Comparison of ENCODE assay signal across 10 cellular contexts in genomic region chr1:148791490-148792161, GRCh38. TPM values are rescaled to one million over a fixed set of nuclear protein-coding genes. Genes with fewer than 3 reads are reported as not detected.
A peak's percentile ranks its signal among the peaks of the same experiment; 100 is the strongest.
DNase-seq lines count a peak whose midpoint lies in the region; ATAC-seq, FAIRE-seq and TF ChIP-seq lines count a peak whose summit lies in the region.
"Not testable (repeated sequence)": the region's sequence is repeated elsewhere in the genome, so short reads cannot be mapped to it uniquely, and the experiment has no call there.
"Had no signal": no experiment of that assay in that cellular context is flagged by ENCODE, and none has a peak within 500 bp of the region (broad histone marks: within the 10 kb centered on the region; RNA-seq: fewer than 3 reads in every experiment).

No MANE protein-coding gene starts in this region.

- not testable (repeated sequence) for DNase-seq in IMR-90; astrocyte (ENCODE audit: low read depth); left cardiac atrium; left lobe of liver (ENCODE audit: low spot score); memory B cell (ENCODE audit: low spot score in 2 of 2); psoas muscle; upper lobe of left lung

- not testable (repeated sequence) for H3K27me3 Mint-ChIP-seq in astrocyte (ENCODE audit: low read depth, unreplicated experiment); memory B cell

- not testable (repeated sequence) for H3K9me1 ChIP-seq in IMR-90 (ENCODE audit: insufficient read depth, low read length)

- WGBS in IMR-90 (ENCODE audit: extremely low coverage in 2 of 2, insufficient read length in 1 of 2), 2 experiments = no CpG with 5 or more reads among the region's 27 CpGs
- no CpG with 5 or more reads among the region's 27 CpGs for WGBS in gastroesophageal sphincter (ENCODE audit: low coverage in 1 of 2), 2 donors
- no CpG with 5 or more reads among the region's 27 CpGs for WGBS in psoas muscle, 3 donors
- WGBS in upper lobe of left lung, 2 donors = no CpG with 5 or more reads among the region's 27 CpGs

- H3K27me3 ChIP-seq in IMR-90 (ENCODE audit: control insufficient read depth, insufficient read depth, low read length); astrocyte (ENCODE audit: insufficient read depth, low read length); gastroesophageal sphincter; psoas muscle (ENCODE audit: insufficient read depth in 3 of 3, low read length in 2 of 3); upper lobe of left lung: not testable (repeated sequence)

- H2BK20ac ChIP-seq in IMR-90 (ENCODE audit: low read depth, low read length) = not testable (repeated sequence)

- POLR2A ChIA-PET in IMR-90 (lab: Charles Lee; ENCODE audit: unreplicated experiment) = not testable (repeated sequence)

- H3K14ac ChIP-seq in IMR-90 (replicated peaks; ENCODE audit: low read depth, low read length) = not testable (repeated sequence)

- not testable (repeated sequence) for H4K5ac ChIP-seq in IMR-90 (ENCODE audit: low read depth, low read length)

- H4K20me1 ChIP-seq in IMR-90 (ENCODE audit: insufficient read depth, low read length); astrocyte (ENCODE audit: insufficient read depth, low read length): not testable (repeated sequence)

- FAIRE-seq in astrocyte (lab: Jason Lieb, UNC) = peak; percentile 20

- H3K4me1 ChIP-seq in IMR-90 (ENCODE audit: control insufficient read depth, insufficient read depth, low read length); astrocyte (ENCODE audit: insufficient read depth, low read length); gastroesophageal sphincter; psoas muscle; upper lobe of left lung: not testable (repeated sequence)

- BruUV-seq in IMR-90 (replicated peaks; lab: Mats Ljungman, UMichigan) = not testable (repeated sequence)

- H3K79me2 ChIP-seq in astrocyte (ENCODE audit: insufficient read depth, low read length) = not testable (repeated sequence)

- H3K4me3 ChIP-seq in IMR-90 (ENCODE audit: insufficient read depth, low read depth, low read length); astrocyte (ENCODE audit: insufficient read depth, low read depth, low read length); gastroesophageal sphincter; psoas muscle; upper lobe of left lung: not testable (repeated sequence)

- H3K4me2 ChIP-seq in IMR-90 (ENCODE audit: low read depth, low read length); astrocyte (ENCODE audit: low read length): not testable (repeated sequence)

- dilution Hi-C loops in IMR-90 (cut with HindIII; ENCODE audit: low sequenced_read_pairs, unreplicated experiment) = not testable (repeated sequence)

- not testable (repeated sequence) for H2BK5ac ChIP-seq in IMR-90 (ENCODE audit: low read depth, low read length, poor library complexity, severe bottlenecking)

- not testable (repeated sequence) for H2AK9ac ChIP-seq in IMR-90 (replicated peaks; ENCODE audit: low read depth, low read length, poor library complexity)

- not testable (repeated sequence) for H2AK5ac ChIP-seq in IMR-90 (ENCODE audit: low read depth, low read length)

- not testable (repeated sequence) for H2AFZ ChIP-seq in IMR-90 (replicated peaks; ENCODE audit: low read length, poor library complexity); astrocyte (ENCODE audit: low read depth, low read length)

- H4K8ac ChIP-seq in IMR-90 (ENCODE audit: low read depth in 2 of 2, low read length in 2 of 2) = not testable (repeated sequence)

- not testable (repeated sequence) for TF ChIP-seq POLR2A in IMR-90 (IDR thresholded peaks at IDR 0.05; ENCODE audit: low read depth, low read length); gastroesophageal sphincter (IDR thresholded peaks at IDR 0.05); upper lobe of left lung (IDR thresholded peaks at IDR 0.05)

- H3K79me1 ChIP-seq in IMR-90 (ENCODE audit: low read depth in 1 of 2, low read length in 2 of 2) = not testable (repeated sequence)

- not testable (repeated sequence) for H3K4ac ChIP-seq in IMR-90 (ENCODE audit: low read depth, low read length)

- in situ Hi-C loops in IMR-90 (cut with MboI; ENCODE audit: low sequenced_read_pairs) = not testable (repeated sequence)

- not testable (repeated sequence) for H3K23ac ChIP-seq in IMR-90 (ENCODE audit: low read depth, low read length)

- intact Hi-C loops in IMR-90 (cut with micrococcal nuclease); left cardiac atrium (cut with DNase I); psoas muscle (cut with DNase I): not testable (repeated sequence)

- H3K36me3 Mint-ChIP-seq in astrocyte (ENCODE audit: low read depth, unreplicated experiment); memory B cell: not testable (repeated sequence)

- H3K4me3 Mint-ChIP-seq in astrocyte (ENCODE audit: unreplicated experiment); memory B cell: not testable (repeated sequence)

- H3K27ac Mint-ChIP-seq in astrocyte (ENCODE audit: unreplicated experiment); memory B cell: not testable (repeated sequence)

- H3K56ac ChIP-seq in IMR-90 (ENCODE audit: extremely low read depth, insufficient read depth, low read length) = not testable (repeated sequence)

- H3K9me3 Mint-ChIP-seq in astrocyte (ENCODE audit: unreplicated experiment); memory B cell: not testable (repeated sequence)

- not testable (repeated sequence) for TF ChIP-seq EP300 in gastroesophageal sphincter (IDR thresholded peaks at IDR 0.05); upper lobe of left lung (IDR thresholded peaks at IDR 0.05)

- not testable (repeated sequence) for H2BK15ac ChIP-seq in IMR-90 (ENCODE audit: low read depth, low read length)

- not testable (repeated sequence) for TF ChIP-seq CTCF in IMR-90 (conservative IDR thresholded peaks at IDR 0.05; ENCODE audit: low read depth, low read length); astrocyte (IDR thresholded peaks at IDR 0.05; ENCODE audit: insufficient read depth, low read depth, low read length); gastroesophageal sphincter (IDR thresholded peaks at IDR 0.05); psoas muscle (IDR thresholded peaks at IDR 0.05); upper lobe of left lung (IDR thresholded peaks at IDR 0.05)

- H3K27ac ChIP-seq in IMR-90 (ENCODE audit: insufficient read depth, low read length); astrocyte (ENCODE audit: low read depth, low read length); gastroesophageal sphincter; psoas muscle; upper lobe of left lung: not testable (repeated sequence)

- H2BK120ac ChIP-seq in IMR-90 (ENCODE audit: low read depth, low read length) = not testable (repeated sequence)

- H3K9me3 ChIP-seq in IMR-90 (ENCODE audit: control insufficient read depth, insufficient read depth, low read length); astrocyte (ENCODE audit: insufficient read depth, low read depth, low read length); gastroesophageal sphincter; psoas muscle; upper lobe of left lung: not testable (repeated sequence)

- not testable (repeated sequence) for H3K4me1 Mint-ChIP-seq in astrocyte (ENCODE audit: low read depth, unreplicated experiment); memory B cell

- not testable (repeated sequence) for H3K18ac ChIP-seq in IMR-90 (ENCODE audit: low read depth, low read length)

- H3K36me3 ChIP-seq in IMR-90 (ENCODE audit: control insufficient read depth, insufficient read depth, low read length); astrocyte (ENCODE audit: insufficient read depth, low read length); gastroesophageal sphincter; psoas muscle (ENCODE audit: insufficient read depth in 1 of 2, low read depth in 1 of 2); upper lobe of left lung: not testable (repeated sequence)

- TF ChIP-seq RAD21 in IMR-90 (IDR thresholded peaks at IDR 0.05; ENCODE audit: low read length) = not testable (repeated sequence)

- CTCF ChIA-PET in IMR-90 (lab: Yijun Ruan, JAX) = not testable (repeated sequence)

- H3K9ac ChIP-seq in IMR-90 (ENCODE audit: low read depth, low read length); astrocyte (ENCODE audit: low read length): not testable (repeated sequence)

- H4K91ac ChIP-seq in IMR-90 (ENCODE audit: insufficient read depth, low read depth, low read length) = not testable (repeated sequence)

- ATAC-seq in IMR-90 (ENCODE audit: low read depth) = peak; percentile 87
- ATAC-seq in gastroesophageal sphincter = peak; percentile 73
- ATAC-seq in left cardiac atrium = peak; percentile 85 to 86
- peak; percentile 85 for ATAC-seq in left lobe of liver
- ATAC-seq in memory B cell (ENCODE audit: low read depth) = peak; percentile 34
- ATAC-seq in psoas muscle = peak; percentile 36 to 77 (median 56)
- ATAC-seq in upper lobe of left lung (ENCODE audit: low FRiP score in 2 of 2) = peak; percentile 53 to 89

RNA-seq across cellular contexts. Expression of gene NUDT4B, which starts 43.1 kb away (rescaled TPM):
- 19.9 and 28.6 TPM in 2 replicates for total RNA-seq in IMR-90 (2012; rRNA removed)
- 9.5 and 10.6 TPM in 2 replicates for polyA plus RNA-seq in IMR-90 (2012; rRNA removed)
- 3.1 and 5.0 TPM in 2 replicates for polyA plus RNA-seq in IMR-90 (2012; cell fraction: cytosol; rRNA removed)
- polyA plus RNA-seq in IMR-90 (2012; cell fraction: nucleus; rRNA removed; ENCODE audit: low replicate concordance) = 0.39 and 9.2 TPM in 2 replicates
- 0.79 and 1.2 TPM in 2 replicates for total RNA-seq in astrocyte
- 10 to 100 TPM; 55.8 to 73.1 (median 64.6) TPM for total RNA-seq in gastroesophageal sphincter
- total RNA-seq in left cardiac atrium = under 1 TPM in 1 of 2 donors, not detected in 1; 0.74 TPM
- 0.33 TPM for total RNA-seq in left lobe of liver
- total RNA-seq in psoas muscle = 1 to 10 TPM in 1 of 4 donors, under 1 TPM in 2, not detected in 1; 0.45 to 1.5 (median 0.84) TPM
- 10 to 100 TPM; 10.2 to 29.8 (median 12.5) TPM for polyA plus RNA-seq in psoas muscle
- 10 to 100 TPM in 2 of 6 donors, under 1 TPM in 2, not detected in 2; 0.44 to 42.3 (median 6.3) TPM for total RNA-seq in upper lobe of left lung
- total RNA-seq: CD4-positive, CD25-positive, alpha-beta regulatory T cell; H1 had no signal

RNA-seq across cellular contexts. Expression of gene PDE4DIP, which starts 52.6 kb away (rescaled TPM):
- total RNA-seq in IMR-90 (2012; rRNA removed) (71.4 and 74.4 TPM in 2 replicates), astrocyte (41.6 and 45.2 TPM in 2 replicates), gastroesophageal sphincter (100 to 1,000 TPM; 170 to 293 (median 218) TPM), left cardiac atrium (1,000 to 10,000 TPM; 1,013 to 1,607 TPM), left lobe of liver (138 TPM), psoas muscle (1,000 to 10,000 TPM; 1,830 to 3,658 (median 2,938) TPM), upper lobe of left lung (100 to 1,000 TPM; 106 to 163 (median 138) TPM)
- polyA plus RNA-seq in IMR-90 (2012; rRNA removed) (27.1 and 36.7 TPM in 2 replicates), psoas muscle (1,000 to 10,000 TPM in 2 of 3 donors, 100 to 1,000 TPM in 1; 368 to 2,569 (median 1,043) TPM)
- polyA plus RNA-seq in IMR-90 (2012; cell fraction: cytosol; rRNA removed) = 13.4 and 40.4 TPM in 2 replicates
- 42.6 and 113 TPM in 2 replicates for polyA plus RNA-seq in IMR-90 (2012; cell fraction: nucleus; rRNA removed; ENCODE audit: low replicate concordance)

Comparison
In these comparisons a context has a peak if more than half of its experiments do, and no peak if none do; other contexts are left out.
1. ATAC-seq: peak in every context shown above with its lines; median percentile 87 in IMR-90; 86 in left cardiac atrium; 85 in left lobe of liver; 73 in gastroesophageal sphincter; 71 in upper lobe of left lung; 56 in psoas muscle; 34 in memory B cell.